1 cellular context compared by ENCODE assay signal in the genomic region with DNA sequence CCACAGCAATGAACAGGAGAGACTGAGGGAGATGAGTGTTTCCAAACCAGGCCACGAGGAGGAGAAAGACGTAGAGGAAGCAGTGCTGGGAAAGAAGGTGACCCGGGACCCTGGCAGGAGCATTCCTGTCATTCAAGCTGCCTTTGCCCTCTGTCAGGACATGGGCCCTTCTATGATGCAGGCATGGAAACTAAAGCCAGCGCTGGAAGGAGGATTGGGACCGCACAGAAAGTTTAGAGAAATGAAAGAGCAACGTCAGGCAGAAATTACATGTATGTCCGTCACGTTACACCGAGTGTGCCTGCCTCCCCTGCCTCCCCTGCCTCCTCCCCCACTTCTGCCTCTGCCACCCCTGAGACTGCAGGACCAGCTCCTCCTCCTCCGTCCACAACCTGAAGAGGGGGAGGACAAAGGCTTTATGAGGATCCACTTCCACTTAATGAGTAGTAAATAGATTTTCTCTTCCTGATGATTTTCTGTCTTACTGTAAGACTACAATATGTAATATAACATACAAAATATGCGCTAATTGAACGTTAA.
TF ChIP-seq lines count a peak whose summit lies in the region.

No MANE protein-coding gene starts in this region.

TF ChIP-seq in K562, 482 proteins besides CTCF, POLR2A, EP300 and RAD21 (continued from another document):
- TF ChIP-seq, protein P1, sequence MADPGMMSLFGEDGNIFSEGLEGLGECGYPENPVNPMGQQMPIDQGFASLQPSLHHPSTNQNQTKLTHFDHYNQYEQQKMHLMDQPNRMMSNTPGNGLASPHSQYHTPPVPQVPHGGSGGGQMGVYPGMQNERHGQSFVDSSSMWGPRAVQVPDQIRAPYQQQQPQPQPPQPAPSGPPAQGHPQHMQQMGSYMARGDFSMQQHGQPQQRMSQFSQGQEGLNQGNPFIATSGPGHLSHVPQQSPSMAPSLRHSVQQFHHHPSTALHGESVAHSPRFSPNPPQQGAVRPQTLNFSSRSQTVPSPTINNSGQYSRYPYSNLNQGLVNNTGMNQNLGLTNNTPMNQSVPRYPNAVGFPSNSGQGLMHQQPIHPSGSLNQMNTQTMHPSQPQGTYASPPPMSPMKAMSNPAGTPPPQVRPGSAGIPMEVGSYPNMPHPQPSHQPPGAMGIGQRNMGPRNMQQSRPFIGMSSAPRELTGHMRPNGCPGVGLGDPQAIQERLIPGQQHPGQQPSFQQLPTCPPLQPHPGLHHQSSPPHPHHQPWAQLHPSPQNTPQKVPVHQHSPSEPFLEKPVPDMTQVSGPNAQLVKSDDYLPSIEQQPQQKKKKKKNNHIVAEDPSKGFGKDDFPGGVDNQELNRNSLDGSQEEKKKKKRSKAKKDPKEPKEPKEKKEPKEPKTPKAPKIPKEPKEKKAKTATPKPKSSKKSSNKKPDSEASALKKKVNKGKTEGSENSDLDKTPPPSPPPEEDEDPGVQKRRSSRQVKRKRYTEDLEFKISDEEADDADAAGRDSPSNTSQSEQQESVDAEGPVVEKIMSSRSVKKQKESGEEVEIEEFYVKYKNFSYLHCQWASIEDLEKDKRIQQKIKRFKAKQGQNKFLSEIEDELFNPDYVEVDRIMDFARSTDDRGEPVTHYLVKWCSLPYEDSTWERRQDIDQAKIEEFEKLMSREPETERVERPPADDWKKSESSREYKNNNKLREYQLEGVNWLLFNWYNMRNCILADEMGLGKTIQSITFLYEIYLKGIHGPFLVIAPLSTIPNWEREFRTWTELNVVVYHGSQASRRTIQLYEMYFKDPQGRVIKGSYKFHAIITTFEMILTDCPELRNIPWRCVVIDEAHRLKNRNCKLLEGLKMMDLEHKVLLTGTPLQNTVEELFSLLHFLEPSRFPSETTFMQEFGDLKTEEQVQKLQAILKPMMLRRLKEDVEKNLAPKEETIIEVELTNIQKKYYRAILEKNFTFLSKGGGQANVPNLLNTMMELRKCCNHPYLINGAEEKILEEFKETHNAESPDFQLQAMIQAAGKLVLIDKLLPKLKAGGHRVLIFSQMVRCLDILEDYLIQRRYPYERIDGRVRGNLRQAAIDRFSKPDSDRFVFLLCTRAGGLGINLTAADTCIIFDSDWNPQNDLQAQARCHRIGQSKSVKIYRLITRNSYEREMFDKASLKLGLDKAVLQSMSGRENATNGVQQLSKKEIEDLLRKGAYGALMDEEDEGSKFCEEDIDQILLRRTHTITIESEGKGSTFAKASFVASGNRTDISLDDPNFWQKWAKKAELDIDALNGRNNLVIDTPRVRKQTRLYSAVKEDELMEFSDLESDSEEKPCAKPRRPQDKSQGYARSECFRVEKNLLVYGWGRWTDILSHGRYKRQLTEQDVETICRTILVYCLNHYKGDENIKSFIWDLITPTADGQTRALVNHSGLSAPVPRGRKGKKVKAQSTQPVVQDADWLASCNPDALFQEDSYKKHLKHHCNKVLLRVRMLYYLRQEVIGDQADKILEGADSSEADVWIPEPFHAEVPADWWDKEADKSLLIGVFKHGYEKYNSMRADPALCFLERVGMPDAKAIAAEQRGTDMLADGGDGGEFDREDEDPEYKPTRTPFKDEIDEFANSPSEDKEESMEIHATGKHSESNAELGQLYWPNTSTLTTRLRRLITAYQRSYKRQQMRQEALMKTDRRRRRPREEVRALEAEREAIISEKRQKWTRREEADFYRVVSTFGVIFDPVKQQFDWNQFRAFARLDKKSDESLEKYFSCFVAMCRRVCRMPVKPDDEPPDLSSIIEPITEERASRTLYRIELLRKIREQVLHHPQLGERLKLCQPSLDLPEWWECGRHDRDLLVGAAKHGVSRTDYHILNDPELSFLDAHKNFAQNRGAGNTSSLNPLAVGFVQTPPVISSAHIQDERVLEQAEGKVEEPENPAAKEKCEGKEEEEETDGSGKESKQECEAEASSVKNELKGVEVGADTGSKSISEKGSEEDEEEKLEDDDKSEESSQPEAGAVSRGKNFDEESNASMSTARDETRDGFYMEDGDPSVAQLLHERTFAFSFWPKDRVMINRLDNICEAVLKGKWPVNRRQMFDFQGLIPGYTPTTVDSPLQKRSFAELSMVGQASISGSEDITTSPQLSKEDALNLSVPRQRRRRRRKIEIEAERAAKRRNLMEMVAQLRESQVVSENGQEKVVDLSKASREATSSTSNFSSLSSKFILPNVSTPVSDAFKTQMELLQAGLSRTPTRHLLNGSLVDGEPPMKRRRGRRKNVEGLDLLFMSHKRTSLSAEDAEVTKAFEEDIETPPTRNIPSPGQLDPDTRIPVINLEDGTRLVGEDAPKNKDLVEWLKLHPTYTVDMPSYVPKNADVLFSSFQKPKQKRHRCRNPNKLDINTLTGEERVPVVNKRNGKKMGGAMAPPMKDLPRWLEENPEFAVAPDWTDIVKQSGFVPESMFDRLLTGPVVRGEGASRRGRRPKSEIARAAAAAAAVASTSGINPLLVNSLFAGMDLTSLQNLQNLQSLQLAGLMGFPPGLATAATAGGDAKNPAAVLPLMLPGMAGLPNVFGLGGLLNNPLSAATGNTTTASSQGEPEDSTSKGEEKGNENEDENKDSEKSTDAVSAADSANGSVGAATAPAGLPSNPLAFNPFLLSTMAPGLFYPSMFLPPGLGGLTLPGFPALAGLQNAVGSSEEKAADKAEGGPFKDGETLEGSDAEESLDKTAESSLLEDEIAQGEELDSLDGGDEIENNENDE (IDR thresholded peaks at IDR 0.05; ENCODE audit: low read depth, low read length) = no peak
- TF ChIP-seq, protein P2, sequence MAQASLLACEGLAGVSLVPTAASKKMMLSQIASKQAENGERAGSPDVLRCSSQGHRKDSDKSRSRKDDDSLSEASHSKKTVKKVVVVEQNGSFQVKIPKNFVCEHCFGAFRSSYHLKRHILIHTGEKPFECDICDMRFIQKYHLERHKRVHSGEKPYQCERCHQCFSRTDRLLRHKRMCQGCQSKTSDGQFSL (CRISPR knock-in tag; IDR thresholded peaks at IDR 0.05) = no peak
- TF ChIP-seq, protein P2 (tag; IDR thresholded peaks at IDR 0.05) = no peak
- TF ChIP-seq PTRF (tag; IDR thresholded peaks at IDR 0.05) = no peak
- TF ChIP-seq BRF1 (IDR thresholded peaks at IDR 0.05; ENCODE audit: borderline replicate concordance, extremely low read depth, insufficient read length) = no peak
- no peak for TF ChIP-seq SMAD3 (CRISPR knock-in tag; conservative IDR thresholded peaks at IDR 0.05)
- TF ChIP-seq MAFF (IDR thresholded peaks at IDR 0.05; ENCODE audit: low read length) = no peak
- no peak for TF ChIP-seq HDAC2 (IDR thresholded peaks at IDR 0.05)
- TF ChIP-seq NFE2L1 (tag; IDR thresholded peaks at IDR 0.05; ENCODE audit: borderline replicate concordance, low read depth) = no peak
